ENCODE assay signal across 12 cellular contexts in the genomic region with DNA sequence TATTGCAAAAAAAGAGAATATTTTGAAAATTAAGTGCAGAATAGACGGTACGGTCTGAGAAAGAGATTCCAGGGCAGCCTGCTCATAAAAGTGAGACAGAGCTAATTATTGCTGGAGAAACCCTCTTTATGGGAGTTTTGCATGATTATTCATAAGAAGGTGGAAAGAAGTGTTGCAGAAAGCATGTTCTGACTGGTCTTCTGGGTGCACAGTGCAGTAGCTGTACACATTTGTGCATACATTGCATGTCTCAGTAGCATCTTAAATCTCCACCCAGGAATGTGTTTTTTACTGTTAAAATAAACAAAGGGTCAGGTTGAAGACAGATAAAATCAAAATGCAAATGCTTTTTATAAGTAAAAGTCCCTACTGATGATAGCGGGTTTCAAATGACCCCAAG.
DNase-seq lines count a peak whose midpoint lies in the region; ATAC-seq and TF ChIP-seq lines count a peak whose summit lies in the region.
"Had no signal": no experiment of that assay in that cellular context is flagged by ENCODE, and none has a peak within 500 bp of the region (broad histone marks: within the 10 kb centered on the region; RNA-seq: fewer than 3 reads in every experiment).

No MANE protein-coding gene starts in this region.

- H3K79me2 ChIP-seq in GM23248 (ENCODE audit: insufficient read depth): no peaks in the 10 kb centered on the region

- H2AFZ ChIP-seq in GM23248: no peak overlapping the region
- H2AFZ ChIP-seq: GM23338 had no signal

- peaks cover 20% of the 10 kb centered on the region for H3K4me1 Mint-ChIP-seq in activated naive CD8-positive, alpha-beta T cell (ENCODE audit: low read depth)
- H3K4me1 Mint-ChIP-seq in type B pancreatic cell (ENCODE audit: unreplicated experiment): no peaks in the 10 kb centered on the region
- H3K4me1 Mint-ChIP-seq: GM23338 had no signal

- no peak overlapping the region for H3K4me3 ChIP-seq in GM23248
- H3K4me3 ChIP-seq in ovary: no peak overlapping the region
- H3K4me3 ChIP-seq: GM23338, smooth muscle cell had no signal

- ATAC-seq in GM18498 (IDR thresholded peaks at IDR 0.05; ENCODE audit: unreplicated experiment) (peak; percentile 59), GM19328 (IDR thresholded peaks at IDR 0.05; ENCODE audit: unreplicated experiment) (peak; percentile 73), HG03103 (IDR thresholded peaks at IDR 0.05; ENCODE audit: low read depth, unreplicated experiment) (peak; percentile 89)
- ATAC-seq: activated CD4-positive, alpha-beta T cell treated with anti-CD3 and anti-CD28 coated beads for 36 hours; GM23338; naive thymus-derived CD8-positive, alpha-beta T cell had no signal

- no peak for TF ChIP-seq EP300 in ovary (IDR thresholded peaks at IDR 0.05)

- TF ChIP-seq CTCF in ovary (IDR thresholded peaks at IDR 0.05) (no peak), type B pancreatic cell (conservative IDR thresholded peaks at IDR 0.05) (no peak)

- H3F3A ChIP-seq in GM23248 (ENCODE audit: insufficient read depth): no peaks in the 10 kb centered on the region

- no peaks in the 10 kb centered on the region for H4K20me1 ChIP-seq in GM23248 (ENCODE audit: insufficient read depth)

- H3K27me3 Mint-ChIP-seq in activated naive CD8-positive, alpha-beta T cell: peaks cover 1% of the 10 kb centered on the region
- H3K27me3 Mint-ChIP-seq in type B pancreatic cell: no peaks in the 10 kb centered on the region
- H3K27me3 Mint-ChIP-seq: activated CD4-positive, alpha-beta T cell treated with anti-CD3 and anti-CD28 coated beads for 36 hours had no signal

- H3K27me3 ChIP-seq in GM23248 (replicated peaks; ENCODE audit: insufficient read depth) (no peaks in the 10 kb centered on the region), ovary (no peaks in the 10 kb centered on the region)

- no peak overlapping the region for H3K4me2 ChIP-seq in GM23248 (ENCODE audit: unreplicated experiment)
- H3K4me2 ChIP-seq: GM23338, smooth muscle cell had no signal

- H3K36me3 Mint-ChIP-seq in activated naive CD8-positive, alpha-beta T cell: no peaks in the 10 kb centered on the region
- H3K36me3 Mint-ChIP-seq in type B pancreatic cell: no peaks in the 10 kb centered on the region
- H3K36me3 Mint-ChIP-seq: naive thymus-derived CD8-positive, alpha-beta T cell had no signal

- WGBS in GM23248 (ENCODE audit: low coverage in 1 of 2, low lambda C conversion rate in 2 of 2, missing lambda C conversion rate in 2 of 2), 2 experiments: 3 to 4% methylated on average over 3 of the region's 3 CpGs
- 28 to 44% (median 42%) methylated on average over 3 of the region's 3 CpGs for WGBS in ovary, 3 donors

- no peaks in the 10 kb centered on the region for H3K9me3 Mint-ChIP-seq in activated naive CD8-positive, alpha-beta T cell (ENCODE audit: low read depth)
- H3K9me3 Mint-ChIP-seq in type B pancreatic cell: no peaks in the 10 kb centered on the region
- H3K9me3 Mint-ChIP-seq: naive thymus-derived CD8-positive, alpha-beta T cell had no signal

- in situ Hi-C loops in GM23248 (cut with MboI): no loop called here

- H3K27ac ChIP-seq in GM23248: no peak overlapping the region
- no peak overlapping the region for H3K27ac ChIP-seq in ovary

- H3K4me1 ChIP-seq in GM23248 (ENCODE audit: insufficient read depth): no peaks in the 10 kb centered on the region
- no peaks in the 10 kb centered on the region for H3K4me1 ChIP-seq in ovary (ENCODE audit: insufficient read depth)

- peak overlapping the region; percentile 30 for H3K4me3 Mint-ChIP-seq in activated naive CD8-positive, alpha-beta T cell
- H3K4me3 Mint-ChIP-seq in type B pancreatic cell: no peak overlapping the region
- H3K4me3 Mint-ChIP-seq: activated CD4-positive, alpha-beta T cell treated with anti-CD3 and anti-CD28 coated beads for 36 hours; GM23338 had no signal

- H3K9ac ChIP-seq in GM23248: no peak overlapping the region

- H3K9me3 ChIP-seq in GM23248 (ENCODE audit: low read depth) (no peaks in the 10 kb centered on the region), ovary (no peaks in the 10 kb centered on the region)

- H3K36me3 ChIP-seq in GM23248 (ENCODE audit: low read depth) (no peaks in the 10 kb centered on the region), ovary (no peaks in the 10 kb centered on the region)

- TF ChIP-seq POLR2A in ovary (IDR thresholded peaks at IDR 0.05): no peak

- no peak overlapping the region for H3K27ac Mint-ChIP-seq in activated naive CD8-positive, alpha-beta T cell
- no peak overlapping the region for H3K27ac Mint-ChIP-seq in type B pancreatic cell
- H3K27ac Mint-ChIP-seq: activated CD4-positive, alpha-beta T cell treated with anti-CD3 and anti-CD28 coated beads for 36 hours; GM23338 had no signal

- H3K9me2 ChIP-seq in GM23248 (ENCODE audit: insufficient read depth): no peaks in the 10 kb centered on the region

- intact Hi-C loops in cardiac septum (cut with DNase I) (no loop called here), ovary (cut with DNase I) (no loop called here)

- DNase-seq in GM23248 (no peak), cardiac septum (ENCODE audit: low spot score) (no peak), ovary (no peak), type B pancreatic cell (ENCODE audit: extremely low spot score, unreplicated experiment) (no peak)
